1 cellular context compared by ENCODE assay signal in the genomic region with DNA sequence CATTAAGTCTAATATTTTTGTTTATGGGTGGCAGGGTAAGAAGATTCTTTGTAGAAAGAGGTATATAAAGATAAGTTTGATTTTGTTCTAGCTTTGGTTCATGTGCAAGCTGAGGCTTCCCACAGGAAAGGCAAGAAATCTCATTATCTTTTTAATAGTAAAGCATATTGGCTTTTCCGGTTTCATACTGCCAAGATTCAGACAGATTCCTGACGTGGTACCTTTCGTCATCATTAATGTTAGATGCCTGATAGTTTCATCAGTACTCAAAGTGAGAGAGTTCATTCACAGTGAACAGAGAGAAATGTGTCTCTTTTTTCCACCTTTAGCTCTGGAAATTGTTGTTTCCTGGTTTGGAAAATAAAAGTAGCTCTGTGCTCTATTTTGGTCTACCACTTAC.
TF ChIP-seq lines count a peak whose summit lies in the region.

No MANE protein-coding gene starts in this region.

TF ChIP-seq in IMR-90, 13 proteins besides CTCF, POLR2A, EP300 and RAD21:
- no peak for TF ChIP-seq CHD1 (IDR thresholded peaks at IDR 0.05; ENCODE audit: low read depth, low read length)
- no peak for TF ChIP-seq SMC3 (IDR thresholded peaks at IDR 0.05; ENCODE audit: low read depth, low read length)
- no peak for TF ChIP-seq MAZ (IDR thresholded peaks at IDR 0.05; ENCODE audit: borderline replicate concordance, low read depth, low read length)
- TF ChIP-seq RCOR1 (IDR thresholded peaks at IDR 0.05; ENCODE audit: insufficient replicate concordance, low read length): no peak
